In the genomic region with DNA sequence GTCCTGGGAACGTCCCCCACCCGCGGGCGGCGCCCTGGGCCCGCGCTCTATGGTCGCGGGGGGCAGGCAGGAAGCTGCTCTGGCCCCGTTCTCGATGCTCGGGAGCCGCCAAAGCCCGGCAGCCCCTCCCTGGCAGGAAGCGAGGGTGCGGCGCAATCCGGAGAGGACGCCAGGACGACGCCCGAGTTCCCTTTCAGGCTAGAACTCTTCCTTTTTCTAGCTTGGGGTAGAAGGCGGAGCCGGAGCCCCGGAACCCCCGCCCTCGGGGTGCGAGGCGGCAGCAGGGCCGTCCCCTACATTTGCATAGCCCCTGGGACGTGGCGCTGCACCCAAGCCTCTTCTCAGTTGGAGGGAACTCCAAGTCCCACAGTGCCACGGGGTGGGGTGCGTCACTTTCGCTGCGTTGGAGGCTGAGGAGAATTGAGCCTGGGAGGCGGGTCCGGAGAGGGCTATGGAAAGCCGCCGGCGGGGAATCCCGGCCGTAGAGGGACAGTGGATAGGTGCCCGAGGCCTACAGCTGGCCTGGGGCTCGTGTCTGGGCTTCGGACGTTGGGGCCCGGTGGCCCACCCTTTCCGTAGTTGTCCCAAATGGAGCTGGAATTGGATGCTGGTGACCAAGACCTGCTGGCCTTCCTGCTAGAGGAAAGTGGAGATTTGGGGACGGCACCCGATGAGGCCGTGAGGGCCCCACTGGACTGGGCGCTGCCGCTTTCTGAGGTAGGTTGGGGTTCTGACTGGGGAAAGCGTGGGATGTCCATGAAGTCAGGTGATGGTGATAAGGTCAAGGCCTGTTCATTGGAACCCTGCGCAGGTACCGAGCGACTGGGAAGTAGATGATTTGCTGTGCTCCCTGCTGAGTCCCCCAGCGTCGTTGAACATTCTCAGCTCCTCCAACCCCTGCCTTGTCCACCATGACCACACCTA, we compare ENCODE assay signal across 8 cellular contexts. TPM values are rescaled to one million over a fixed set of nuclear protein-coding genes. Genes with fewer than 3 reads are reported as not detected.
DNase-seq lines count a peak whose midpoint lies in the region; ATAC-seq and TF ChIP-seq lines count a peak whose summit lies in the region.

A gene with protein sequence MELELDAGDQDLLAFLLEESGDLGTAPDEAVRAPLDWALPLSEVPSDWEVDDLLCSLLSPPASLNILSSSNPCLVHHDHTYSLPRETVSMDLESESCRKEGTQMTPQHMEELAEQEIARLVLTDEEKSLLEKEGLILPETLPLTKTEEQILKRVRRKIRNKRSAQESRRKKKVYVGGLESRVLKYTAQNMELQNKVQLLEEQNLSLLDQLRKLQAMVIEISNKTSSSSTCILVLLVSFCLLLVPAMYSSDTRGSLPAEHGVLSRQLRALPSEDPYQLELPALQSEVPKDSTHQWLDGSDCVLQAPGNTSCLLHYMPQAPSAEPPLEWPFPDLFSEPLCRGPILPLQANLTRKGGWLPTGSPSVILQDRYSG (plus strand): TSS at position 482 of the 924 bp plus-strand sequence. CDS start 107 bp downstream, at position 589.
A gene with protein sequence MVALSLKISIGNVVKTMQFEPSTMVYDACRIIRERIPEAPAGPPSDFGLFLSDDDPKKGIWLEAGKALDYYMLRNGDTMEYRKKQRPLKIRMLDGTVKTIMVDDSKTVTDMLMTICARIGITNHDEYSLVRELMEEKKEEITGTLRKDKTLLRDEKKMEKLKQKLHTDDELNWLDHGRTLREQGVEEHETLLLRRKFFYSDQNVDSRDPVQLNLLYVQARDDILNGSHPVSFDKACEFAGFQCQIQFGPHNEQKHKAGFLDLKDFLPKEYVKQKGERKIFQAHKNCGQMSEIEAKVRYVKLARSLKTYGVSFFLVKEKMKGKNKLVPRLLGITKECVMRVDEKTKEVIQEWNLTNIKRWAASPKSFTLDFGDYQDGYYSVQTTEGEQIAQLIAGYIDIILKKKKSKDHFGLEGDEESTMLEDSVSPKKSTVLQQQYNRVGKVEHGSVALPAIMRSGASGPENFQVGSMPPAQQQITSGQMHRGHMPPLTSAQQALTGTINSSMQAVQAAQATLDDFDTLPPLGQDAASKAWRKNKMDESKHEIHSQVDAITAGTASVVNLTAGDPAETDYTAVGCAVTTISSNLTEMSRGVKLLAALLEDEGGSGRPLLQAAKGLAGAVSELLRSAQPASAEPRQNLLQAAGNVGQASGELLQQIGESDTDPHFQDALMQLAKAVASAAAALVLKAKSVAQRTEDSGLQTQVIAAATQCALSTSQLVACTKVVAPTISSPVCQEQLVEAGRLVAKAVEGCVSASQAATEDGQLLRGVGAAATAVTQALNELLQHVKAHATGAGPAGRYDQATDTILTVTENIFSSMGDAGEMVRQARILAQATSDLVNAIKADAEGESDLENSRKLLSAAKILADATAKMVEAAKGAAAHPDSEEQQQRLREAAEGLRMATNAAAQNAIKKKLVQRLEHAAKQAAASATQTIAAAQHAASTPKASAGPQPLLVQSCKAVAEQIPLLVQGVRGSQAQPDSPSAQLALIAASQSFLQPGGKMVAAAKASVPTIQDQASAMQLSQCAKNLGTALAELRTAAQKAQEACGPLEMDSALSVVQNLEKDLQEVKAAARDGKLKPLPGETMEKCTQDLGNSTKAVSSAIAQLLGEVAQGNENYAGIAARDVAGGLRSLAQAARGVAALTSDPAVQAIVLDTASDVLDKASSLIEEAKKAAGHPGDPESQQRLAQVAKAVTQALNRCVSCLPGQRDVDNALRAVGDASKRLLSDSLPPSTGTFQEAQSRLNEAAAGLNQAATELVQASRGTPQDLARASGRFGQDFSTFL (N-terminal part only) (minus strand): TSS at position 11 of the 924 bp plus-strand sequence. CDS start 6,501 bp downstream, outside the sequence.

- H3K36me3 Mint-ChIP-seq in H9 (ENCODE audit: insufficient read depth in 1 of 3, low read depth in 3 of 3) (peaks cover 10 to 31% (median 28%) of the 10 kb centered on the region in 3 experiments; a peak in 6 of 7 replicates), nephron progenitor cell (ENCODE audit: low read depth) (peaks cover 11% of the 10 kb centered on the region)

- H3K4me1 ChIP-seq in H9 (ENCODE audit: insufficient read depth, low read length) = peaks cover 21% of the 10 kb centered on the region; the same call in 1 of the 2 replicates

- H2BK5ac ChIP-seq in H9 (ENCODE audit: insufficient read length, low read length) = no peak within 1 kb of the TSS

- peaks cover 15 to 16% of the 10 kb centered on the region in 2 experiments for H3K4me1 Mint-ChIP-seq in H9
- peaks cover 10% of the 10 kb centered on the region for H3K4me1 Mint-ChIP-seq in nephron progenitor cell
- peaks cover 20% of the 10 kb centered on the region for H3K4me1 Mint-ChIP-seq in stimulated activated naive CD8-positive, alpha-beta T cell treated with anti-CD3 and anti-CD28 coated beads, Interleukin-15, amount 100 ng/mL, for 72 hours

- no peak within 1 kb of the TSS for H4K91ac ChIP-seq in H9 (ENCODE audit: insufficient read length, low read depth, low read length)

- peaks cover 6% of the 10 kb centered on the region; the same call in 1 of the 2 replicates for H3K79me2 ChIP-seq in H9 (ENCODE audit: insufficient read depth, low read length)

- in situ Hi-C loops in G401 (cut with HindIII; ENCODE audit: low sequenced_read_pairs) = no loop called here

- H3K23me2 ChIP-seq in H9 (ENCODE audit: insufficient read length, low read depth, low read length, poor library complexity, severe bottlenecking) = peaks cover 7% of the 10 kb centered on the region

- H3K23ac ChIP-seq in H9 (ENCODE audit: insufficient read length, low read depth, low read length) = no peak within 1 kb of the TSS

- H3K27me3 Mint-ChIP-seq in H9 (ENCODE audit: low read depth) (no peaks in the 10 kb centered on the region), nephron progenitor cell (ENCODE audit: low read depth, poor library complexity) (peaks cover 2% of the 10 kb centered on the region)
- H3K27me3 Mint-ChIP-seq in stimulated activated naive CD8-positive, alpha-beta T cell treated with anti-CD3 and anti-CD28 coated beads, Interleukin-15, amount 100 ng/mL, for 72 hours = no peaks in the 10 kb centered on the region

- peak within 1 kb of the TSS; percentile 84 for H3K9ac ChIP-seq in H9 (ENCODE audit: extremely low read depth, insufficient read length, low read length)

- H2AFZ ChIP-seq in H9 (ENCODE audit: low read length) = no peak within 1 kb of the TSS

- H3K9me3 ChIP-seq in H9 (ENCODE audit: control insufficient read depth, low read depth, low read length) = no peaks in the 10 kb centered on the region

- no peak within 1 kb of the TSS for H2AK5ac ChIP-seq in H9 (ENCODE audit: insufficient read length, low read length)

- H3K18ac ChIP-seq in H9 (ENCODE audit: insufficient read length, low read depth, low read length) = peak within 1 kb of the TSS; percentile 76

- no peak within 1 kb of the TSS for H2BK12ac ChIP-seq in H9 (ENCODE audit: insufficient read length, low read depth, low read length)

- H3K4me3 Mint-ChIP-seq in H9 (no peak within 1 kb of the TSS; a peak in 4 of 5 replicates), nephron progenitor cell (no peak within 1 kb of the TSS)
- no peak within 1 kb of the TSS for H3K4me3 Mint-ChIP-seq in stimulated activated naive CD8-positive, alpha-beta T cell treated with anti-CD3 and anti-CD28 coated beads, Interleukin-15, amount 100 ng/mL, for 72 hours

- peak within 1 kb of the TSS; percentile 92 for H3K4me3 ChIP-seq in fibroblast of pulmonary artery (replicated peaks; ENCODE audit: low read depth, low read length)

- TF ChIP-seq CTCF in H9 (conservative IDR thresholded peaks at IDR 0.05) (no peak), fibroblast of pulmonary artery (IDR thresholded peaks at IDR 0.05; ENCODE audit: low read length, missing control alignments) (no peak), nephron progenitor cell (IDR thresholded peaks at IDR 0.05) (no peak)

- H2BK20ac ChIP-seq in H9 (ENCODE audit: low read depth, low read length, poor library complexity, severe bottlenecking) = no peak within 1 kb of the TSS

- H2BK15ac ChIP-seq in H9 (ENCODE audit: low read depth, low read length) = no peak within 1 kb of the TSS

- H3K27ac Mint-ChIP-seq in H9 = peak within 1 kb of the TSS; percentile 90 to 97 (median 97)
- peak within 1 kb of the TSS; percentile 95 for H3K27ac Mint-ChIP-seq in nephron progenitor cell
- H3K27ac Mint-ChIP-seq in stimulated activated naive CD8-positive, alpha-beta T cell treated with anti-CD3 and anti-CD28 coated beads, Interleukin-15, amount 100 ng/mL, for 72 hours = peak within 1 kb of the TSS; percentile 96 to 98

- no CpG with 5 or more reads among the region's 60 CpGs for WGBS in H9 (ENCODE audit: extremely low coverage, insufficient read length, low lambda C conversion rate)

- no peak within 1 kb of the TSS for H2BK120ac ChIP-seq in H9 (ENCODE audit: low read depth, low read length, poor library complexity, severe bottlenecking)

- H3K27ac ChIP-seq in H9 (ENCODE audit: insufficient read length, low read depth, low read length) = peak within 1 kb of the TSS; percentile 14

- no peak within 1 kb of the TSS for H3K4ac ChIP-seq in H9 (ENCODE audit: low read depth, low read length)

- no peak within 1 kb of the TSS for H3K56ac ChIP-seq in H9 (ENCODE audit: insufficient read length, low read depth, low read length)

- H4K8ac ChIP-seq in H9 (replicated peaks; ENCODE audit: insufficient read length, low read depth, low read length) = no peak within 1 kb of the TSS

- H3K27me3 ChIP-seq in H9 (ENCODE audit: insufficient read depth, low read length) = no peaks in the 10 kb centered on the region

- peak within 1 kb of the TSS; percentile 84; the same call in 1 of the 2 replicates for H3K14ac ChIP-seq in H9 (ENCODE audit: insufficient read depth, low read length)

- peak within 1 kb of the TSS; percentile 90 for H3K4me2 ChIP-seq in H9 (ENCODE audit: insufficient read depth, insufficient read length, low read length)

- H3K79me1 ChIP-seq in H9 (ENCODE audit: insufficient read depth, low read depth, low read length, poor library complexity, severe bottlenecking) = no peaks in the 10 kb centered on the region

- DNase-seq in G401 (ENCODE audit: low spot score) (peak; percentile 96), H9 (peak; percentile 97), M059J (ENCODE audit: low read depth) (peak; percentile 99), SHP77 (lab: John Stamatoyannopoulos, UW) (peak; percentile 91 to 93), fibroblast of pulmonary artery (ENCODE audit: low read depth) (peak; percentile 99), nephron progenitor cell (peak; percentile 92)
- DNase-seq in activated effector memory CD4-positive, alpha-beta T cell treated with Interleukin-2 at 50 U/mL for 16 hours = peak; percentile 98
- peak; percentile 98 to 99 for DNase-seq in stimulated activated naive CD8-positive, alpha-beta T cell treated with anti-CD3 and anti-CD28 coated beads, Interleukin-15, amount 100 ng/mL, for 72 hours

- H3T11ph ChIP-seq in H9 (ENCODE audit: low read length) = no peak within 1 kb of the TSS

- H3K9me3 Mint-ChIP-seq in H9 (no peaks in the 10 kb centered on the region), nephron progenitor cell (no peaks in the 10 kb centered on the region)
- H3K9me3 Mint-ChIP-seq in stimulated activated naive CD8-positive, alpha-beta T cell treated with anti-CD3 and anti-CD28 coated beads, Interleukin-15, amount 100 ng/mL, for 72 hours = no peaks in the 10 kb centered on the region

- no peak within 1 kb of the TSS for H4K5ac ChIP-seq in H9 (ENCODE audit: insufficient read length, low read depth, low read length)

- no peaks in the 10 kb centered on the region for H4K20me1 ChIP-seq in H9 (ENCODE audit: control insufficient read depth, insufficient read depth, insufficient read length)

- peak; percentile 93 for ATAC-seq in stimulated activated naive CD8-positive, alpha-beta T cell treated with anti-CD3 and anti-CD28 coated beads, Interleukin-15, amount 100 ng/mL, for 72 hours

RNA-seq across cellular contexts. Expression of the first gene that starts in this region (rescaled TPM):
- 40.3 and 46.0 TPM in 2 replicates for total RNA-seq in G401 (2014; rRNA removed; shearing (Covaris generic))
- total RNA-seq in H9 (2021) = 26.9 and 27.3 TPM in 2 replicates
- 133 and 168 TPM in 2 replicates for total RNA-seq in M059J (2014; rRNA removed; shearing (Covaris generic))

RNA-seq across cellular contexts. Expression of the second gene that starts in this region (rescaled TPM):
- total RNA-seq in G401 (2014; rRNA removed; shearing (Covaris generic)) = 146 and 195 TPM in 2 replicates
- total RNA-seq in H9 (2021) = 102 and 103 TPM in 2 replicates
- total RNA-seq in M059J (2014; rRNA removed; shearing (Covaris generic)) = 110 and 215 TPM in 2 replicates

Comparison
In these comparisons a context has a peak if more than half of its experiments do, and no peak if none do; other contexts are left out.
1. Peak in every context shown above with its lines: DNase-seq, ATAC-seq, H3K4me3 ChIP-seq and H3K27ac ChIP-seq.